Comparison of ENCODE assay signal across 17 cellular contexts in genomic region chr11:65130631-65131416, GRCh38. TPM values are rescaled to one million over a fixed set of nuclear protein-coding genes. Genes with fewer than 3 reads are reported as not detected.
DNase-seq lines count a peak whose midpoint lies in the region; ATAC-seq and TF ChIP-seq lines count a peak whose summit lies in the region.
"Had no signal": no experiment of that assay in that cellular context is flagged by ENCODE, and none has a peak within 500 bp of the region (broad histone marks: within the 10 kb centered on the region; RNA-seq: fewer than 3 reads in every experiment).

No MANE protein-coding gene starts in this region.

- H3K9ac ChIP-seq in OCI-LY1 (ENCODE audit: low read length), result peak overlapping the region; percentile 76

- no peak for DNase-seq in activated CD4-positive, alpha-beta T cell treated with anti-CD3 and anti-CD28 coated beads, Interleukin-2, amount 10 ng/mL, durations not matched to agents 7 days and 5 days
- no peak for DNase-seq in activated CD4-positive, alpha-beta T cell treated with anti-CD3 and anti-CD28 coated beads, Interleukin-2, amount 50 U/mL, for 4 hours
- DNase-seq in coronary artery (ENCODE audit: low spot score) (peak; percentile 67), sciatic nerve (ENCODE audit: low spot score) (peak; percentile 43), mesenteric fat pad (ENCODE audit: low spot score) (no peak), DMS79 (lab: John Stamatoyannopoulos, UW) (no peak)
- DNase-seq: activated gamma-delta T cell treated with Interleukin-2 at 50 U/mL for 16 hours; dermis blood vessel endothelial cell; DMS79 treated with DMSO at 0.1 percent for 48 hours; HFFc6; NCI-H146; stimulated activated naive CD8-positive, alpha-beta T cell treated with anti-CD3 and anti-CD28 coated beads, Interleukin-15, Interleukin-2, amounts not matched to agents 100 U/mL and 50 U/mL, for 24 hours; transverse colon had no signal

- H2AFZ ChIP-seq in OCI-LY1 (ENCODE audit: low read length), result no peak overlapping the region

- ATAC-seq in sciatic nerve (no peak), GM19351 (IDR thresholded peaks at IDR 0.05; ENCODE audit: unreplicated experiment) (no peak)
- ATAC-seq: body of pancreas; stimulated activated naive CD8-positive, alpha-beta T cell treated with anti-CD3 and anti-CD28 coated beads, Interleukin-15, Interleukin-2, amounts not matched to agents 100 U/mL and 50 U/mL, for 24 hours had no signal

- H3K27ac ChIP-seq in OCI-LY1 (ENCODE audit: low read depth, low read length, poor library complexity, severe bottlenecking) (peak overlapping the region; percentile 99), coronary artery (no peak overlapping the region)
- H3K27ac ChIP-seq: body of pancreas, C4-2B, transverse colon had no signal

- H3K4me3 ChIP-seq in OCI-LY1 (ENCODE audit: low read depth, low read length, poor library complexity, severe bottlenecking) (peak overlapping the region; percentile 95), coronary artery (no peak overlapping the region)
- H3K4me3 ChIP-seq: body of pancreas, transverse colon had no signal

- CTCF ChIA-PET in activated CD4-positive, alpha-beta T cell treated with anti-CD3 and anti-CD28 coated beads, Interleukin-2, amount 10 ng/mL, durations not matched to agents 7 days and 5 days (lab: Charles Lee), result interaction anchor here (0.7 to 2.1 kb wide), 3 partner anchors 9 to 36 kb away, joined by 3 to 7 read pairs (median 3); partner anchors contain the start of genes FAU, MRPL49 and ZNHIT2

- no peaks in the 10 kb centered on the region for H3K9me3 ChIP-seq in OCI-LY1 (ENCODE audit: low read length)
- H3K9me3 ChIP-seq: body of pancreas, transverse colon had no signal

- no peaks in the 10 kb centered on the region for H3K27me3 Mint-ChIP-seq in activated CD4-positive, alpha-beta T cell treated with anti-CD3 and anti-CD28 coated beads, Interleukin-2, amount 10 ng/mL, durations not matched to agents 7 days and 5 days

- peaks cover 8% of the 10 kb centered on the region; the same call in 1 of the 2 replicates for H3K79me2 ChIP-seq in OCI-LY1 (ENCODE audit: insufficient read depth, low read length)

- H3K4me2 ChIP-seq in OCI-LY1 (ENCODE audit: low read length), result peak overlapping the region; percentile 93

- H3K36me3 Mint-ChIP-seq in activated CD4-positive, alpha-beta T cell treated with anti-CD3 and anti-CD28 coated beads, Interleukin-2, amount 10 ng/mL, durations not matched to agents 7 days and 5 days (ENCODE audit: low read depth), result peaks cover 25% of the 10 kb centered on the region

- no peaks in the 10 kb centered on the region for H4K20me1 ChIP-seq in OCI-LY1 (ENCODE audit: insufficient read depth, low read length)

- H3K9me3 Mint-ChIP-seq in activated CD4-positive, alpha-beta T cell treated with anti-CD3 and anti-CD28 coated beads, Interleukin-2, amount 10 ng/mL, durations not matched to agents 7 days and 5 days, result no peaks in the 10 kb centered on the region
- H3K9me3 Mint-ChIP-seq: HFFc6 had no signal

- peaks cover 16% of the 10 kb centered on the region; the same call in 1 of the 2 replicates for H3F3A ChIP-seq in OCI-LY1 (ENCODE audit: insufficient read depth, low read length)

- peaks cover 18% of the 10 kb centered on the region for H3K4me1 Mint-ChIP-seq in activated CD4-positive, alpha-beta T cell treated with anti-CD3 and anti-CD28 coated beads, Interleukin-2, amount 10 ng/mL, durations not matched to agents 7 days and 5 days

- TF ChIP-seq CTCF in OCI-LY1 (IDR thresholded peaks at IDR 0.05; ENCODE audit: low read length) (no peak), coronary artery (IDR thresholded peaks at IDR 0.05) (no peak)

- intact Hi-C loops in sciatic nerve (cut with DNase I), result no loop called here

- peak overlapping the region; percentile 32 for H3K27ac Mint-ChIP-seq in activated CD4-positive, alpha-beta T cell treated with anti-CD3 and anti-CD28 coated beads, Interleukin-2, amount 10 ng/mL, durations not matched to agents 7 days and 5 days
- H3K27ac Mint-ChIP-seq: HFFc6 had no signal

- H3K4me1 ChIP-seq in OCI-LY1 (ENCODE audit: insufficient read depth, low read length, severe bottlenecking), result peaks cover 42% of the 10 kb centered on the region

- peaks cover 79% of the 10 kb centered on the region for H3K36me3 ChIP-seq in OCI-LY1 (ENCODE audit: insufficient read depth, low read length)

- no peaks in the 10 kb centered on the region for H3K9me2 ChIP-seq in OCI-LY1 (ENCODE audit: low read depth, low read length)

- no peak overlapping the region for H3K4me3 Mint-ChIP-seq in activated CD4-positive, alpha-beta T cell treated with anti-CD3 and anti-CD28 coated beads, Interleukin-2, amount 10 ng/mL, durations not matched to agents 7 days and 5 days
- H3K4me3 Mint-ChIP-seq: HFFc6 had no signal

- H3K27me3 ChIP-seq in OCI-LY1 (ENCODE audit: insufficient read depth, low read length), result no peaks in the 10 kb centered on the region
- H3K27me3 ChIP-seq: body of pancreas, transverse colon had no signal

- POLR2A ChIA-PET in activated CD4-positive, alpha-beta T cell treated with anti-CD3 and anti-CD28 coated beads, Interleukin-2, amount 10 ng/mL, durations not matched to agents 7 days and 5 days (lab: Charles Lee), result no interaction called here

RNA-seq across cellular contexts. Expression of gene SYVN1, which starts 3.5 kb away (rescaled TPM):
- total RNA-seq in activated CD4-positive, alpha-beta T cell treated with anti-CD3 and anti-CD28 coated beads, Interleukin-2, amount 10 ng/mL, durations not matched to agents 7 days and 5 days, result 10 to 100 TPM; 40.5 to 42.2 TPM
- total RNA-seq in sciatic nerve (75.9 TPM), mesenteric fat pad (78.8 TPM)

RNA-seq across cellular contexts. Expression of gene MRPL49, which starts 8.7 kb away (rescaled TPM):
- 10 to 100 TPM; 49.5 to 55.4 TPM for total RNA-seq in activated CD4-positive, alpha-beta T cell treated with anti-CD3 and anti-CD28 coated beads, Interleukin-2, amount 10 ng/mL, durations not matched to agents 7 days and 5 days
- 32.1 TPM for total RNA-seq in sciatic nerve
- 26.1 TPM for total RNA-seq in mesenteric fat pad

RNA-seq across cellular contexts. Expression of gene FAU, which starts 8.9 kb away (rescaled TPM):
- total RNA-seq in activated CD4-positive, alpha-beta T cell treated with anti-CD3 and anti-CD28 coated beads, Interleukin-2, amount 10 ng/mL, durations not matched to agents 7 days and 5 days, result 1,000 to 10,000 TPM; 1,051 to 1,116 TPM
- 722 TPM for total RNA-seq in sciatic nerve
- 617 TPM for total RNA-seq in mesenteric fat pad

RNA-seq across cellular contexts. Expression of gene ZNHIT2, which starts 13.3 kb away (rescaled TPM):
- total RNA-seq in activated CD4-positive, alpha-beta T cell treated with anti-CD3 and anti-CD28 coated beads, Interleukin-2, amount 10 ng/mL, durations not matched to agents 7 days and 5 days, result 1 to 10 TPM; 8.6 to 9.9 TPM
- total RNA-seq in sciatic nerve (6.8 TPM), mesenteric fat pad (11.5 TPM)

RNA-seq across cellular contexts. Expression of gene TM7SF2, which starts 19.2 kb away (rescaled TPM):
- total RNA-seq in activated CD4-positive, alpha-beta T cell treated with anti-CD3 and anti-CD28 coated beads, Interleukin-2, amount 10 ng/mL, durations not matched to agents 7 days and 5 days, result 10 to 100 TPM; 26.1 to 27.7 TPM
- total RNA-seq in sciatic nerve (18.2 TPM), mesenteric fat pad (22.1 TPM)

Comparison
In these comparisons a context has a peak if more than half of its experiments do, and no peak if none do; other contexts are left out.
1. DNase-seq: peak in coronary artery (single experiment) and sciatic nerve (single experiment); none in activated CD4-positive, alpha-beta T cell treated with anti-CD3 and anti-CD28 coated beads, Interleukin-2, amount 10 ng/mL, durations not matched to agents 7 days and 5 days (single experiment), activated CD4-positive, alpha-beta T cell treated with anti-CD3 and anti-CD28 coated beads, Interleukin-2, amount 50 U/mL, for 4 hours (0 of 2), mesenteric fat pad (single experiment) and DMS79 (single experiment).